In the genomic region with DNA sequence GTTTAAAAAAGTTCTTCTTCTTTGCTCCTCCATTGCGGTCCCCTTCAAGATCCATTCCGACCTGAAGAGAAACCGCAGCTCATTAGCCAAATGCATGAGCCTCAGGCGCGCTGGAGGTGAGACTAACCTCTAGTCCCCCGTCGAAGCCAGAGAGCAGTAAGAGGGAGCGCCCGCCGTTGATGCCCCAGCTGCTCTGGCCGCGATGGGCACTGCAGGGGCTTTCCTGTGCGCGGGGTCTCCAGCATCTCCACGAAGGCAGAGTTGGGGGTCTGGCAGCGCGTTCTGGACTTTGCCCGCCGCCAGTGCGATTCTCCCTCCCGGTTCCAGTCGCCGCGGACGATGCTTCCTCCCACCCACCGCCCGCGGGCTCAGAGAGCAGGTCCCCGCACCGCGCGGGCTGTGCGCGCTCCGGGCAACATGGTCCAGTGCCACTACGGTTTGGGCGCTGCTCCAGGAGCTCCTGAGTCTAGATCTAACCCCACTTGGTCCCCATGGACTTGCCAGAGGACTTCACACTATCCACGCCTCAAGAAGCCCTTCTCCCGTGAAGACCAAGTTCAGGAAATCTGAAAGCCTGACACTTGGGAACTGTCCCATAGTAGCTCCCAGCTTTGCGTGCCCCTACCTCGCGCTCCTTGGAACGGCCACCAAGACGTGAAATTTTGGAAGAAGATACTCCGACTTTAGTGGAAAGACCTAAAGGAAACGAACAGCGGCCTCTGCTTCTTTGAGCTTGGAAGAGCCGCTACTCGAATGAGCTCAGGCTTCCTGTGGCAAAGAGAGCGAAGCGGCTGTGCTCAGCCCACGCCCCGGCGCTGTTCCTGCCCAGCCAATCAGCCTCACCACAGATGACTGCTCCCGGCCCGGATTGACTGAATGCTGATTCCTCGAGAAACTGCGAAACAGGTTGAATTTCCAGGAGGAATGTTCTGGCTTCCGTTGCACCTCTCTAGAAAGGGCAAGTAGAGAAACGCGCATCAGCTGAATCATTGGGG, we compare ENCODE assay signal across 8 cellular contexts. TPM values are rescaled to one million over a fixed set of nuclear protein-coding genes. Genes with fewer than 3 reads are reported as not detected.
A peak's percentile ranks its signal among the peaks of the same experiment; 100 is the strongest.
DNase-seq lines count a peak whose midpoint lies in the region; TF ChIP-seq lines count a peak whose summit lies in the region.

A gene (minus strand): TSS at position 755 of the 995 bp plus-strand sequence. CDS start 700 bp downstream, at position 55.

- no peak within 1 kb of the TSS for H3K27ac Mint-ChIP-seq in endothelial cell (ENCODE audit: unreplicated experiment)

- no peak within 1 kb of the TSS for H2AK5ac ChIP-seq in mesendoderm (ENCODE audit: low read length)

- no peaks in the 10 kb centered on the region for H3K9me3 ChIP-seq in GM23248 (ENCODE audit: low read depth)
- H3K9me3 ChIP-seq in MM.1S (replicated peaks; ENCODE audit: insufficient read depth, low read length) = no peaks in the 10 kb centered on the region

- no peak within 1 kb of the TSS for H3K18ac ChIP-seq in mesendoderm (ENCODE audit: low read length)

- in situ Hi-C loops in GM23248 (cut with MboI) = no loop called here

- no peak within 1 kb of the TSS for H3K56ac ChIP-seq in mesendoderm (ENCODE audit: low read length)

- H3K4me3 ChIP-seq in GM23248 (peak within 1 kb of the TSS; percentile 77), MM.1S (ENCODE audit: low read length) (peak within 1 kb of the TSS; percentile 61), mesendoderm (ENCODE audit: low read length) (no peak within 1 kb of the TSS)

- H3K9me3 Mint-ChIP-seq in endothelial cell (ENCODE audit: unreplicated experiment) = no peaks in the 10 kb centered on the region

- CTCF ChIA-PET in activated CD8-positive, alpha-beta memory T cell treated with anti-CD3 and anti-CD28 coated beads for 36 hours (lab: Charles Lee) = interaction anchor here (0.6 to 0.9 kb wide), 3 partner anchors 9 to 12 kb away, joined by 3 to 5 read pairs (median 4); no protein-coding TSS in a partner anchor

- no peaks in the 10 kb centered on the region for H3K79me1 ChIP-seq in mesendoderm (ENCODE audit: low read length)

- H3K4me1 Mint-ChIP-seq in endothelial cell (ENCODE audit: unreplicated experiment) = no peaks in the 10 kb centered on the region

- H2BK120ac ChIP-seq in mesendoderm (ENCODE audit: low read depth, low read length) = no peak within 1 kb of the TSS

- WGBS in GM23248 (ENCODE audit: low coverage in 1 of 2, low lambda C conversion rate in 2 of 2, missing lambda C conversion rate in 2 of 2), 2 experiments = 3 to 4% methylated on average over 60 to 61 of the region's 61 CpGs
- no CpG with 5 or more reads among the region's 61 CpGs for WGBS in mesendoderm (ENCODE audit: extremely low coverage, insufficient coverage, low lambda C conversion rate)

- peak within 1 kb of the TSS; percentile 97 for H2AFZ ChIP-seq in GM23248
- peak within 1 kb of the TSS; percentile 57 for H2AFZ ChIP-seq in MM.1S (ENCODE audit: low read length)

- H3K27ac ChIP-seq in GM23248 = no peak within 1 kb of the TSS
- H3K27ac ChIP-seq in MM.1S (ENCODE audit: low read length) = no peak within 1 kb of the TSS
- no peak within 1 kb of the TSS for H3K27ac ChIP-seq in mesendoderm (ENCODE audit: low read depth, low read length)

- H3K79me2 ChIP-seq in GM23248 (ENCODE audit: insufficient read depth) (no peaks in the 10 kb centered on the region), MM.1S (ENCODE audit: low read length) (no peaks in the 10 kb centered on the region), mesendoderm (ENCODE audit: control insufficient read depth, insufficient read depth, low read length) (no peaks in the 10 kb centered on the region)

- POLR2A ChIA-PET in activated CD8-positive, alpha-beta memory T cell treated with anti-CD3 and anti-CD28 coated beads for 36 hours (lab: Charles Lee) = interaction anchor here (1.0 to 1.3 kb wide), 2 partner anchors 9 to 448 kb away, joined by 3 to 5 read pairs; a partner anchor contains a TSS

- DNase-seq in GM10266 (ENCODE audit: extremely low spot score) (peak; percentile 61), GM23248 (peak; percentile 79), MM.1S (peak; percentile 43), endothelial cell (ENCODE audit: low spot score) (peak; percentile 40), mesendoderm (peak; percentile 83), NCI-H2171 (lab: John Stamatoyannopoulos, UW) (no peak)
- DNase-seq in stimulated activated CD8-positive, alpha-beta memory T cell treated with anti-CD3 and anti-CD28 coated beads, Interleukin-4, amount 100 ng/mL, for 24 hours (ENCODE audit: low read depth) = peak; percentile 31

- H3K36me3 ChIP-seq in GM23248 (ENCODE audit: low read depth) (no peaks in the 10 kb centered on the region), MM.1S (replicated peaks; ENCODE audit: insufficient read depth, low read length) (no peaks in the 10 kb centered on the region), mesendoderm (ENCODE audit: control insufficient read depth, insufficient read depth, low read length) (no peaks in the 10 kb centered on the region)

- H3K27me3 Mint-ChIP-seq in endothelial cell (ENCODE audit: unreplicated experiment) = peaks cover 7% of the 10 kb centered on the region

- H3K4me2 ChIP-seq in GM23248 (ENCODE audit: unreplicated experiment) (peak within 1 kb of the TSS; percentile 98), MM.1S (ENCODE audit: low read depth, low read length) (peak within 1 kb of the TSS; percentile 94), mesendoderm (ENCODE audit: low read length) (peak within 1 kb of the TSS; percentile 85)

- H2BK5ac ChIP-seq in mesendoderm (ENCODE audit: low read length) = no peak within 1 kb of the TSS

- H4K8ac ChIP-seq in mesendoderm (ENCODE audit: low read depth, low read length) = no peak within 1 kb of the TSS

- H3K36me3 Mint-ChIP-seq in endothelial cell (ENCODE audit: low read depth, unreplicated experiment) = no peaks in the 10 kb centered on the region

- H3K23ac ChIP-seq in mesendoderm (ENCODE audit: low read length) = no peak within 1 kb of the TSS

- H3K4me1 ChIP-seq in GM23248 (ENCODE audit: insufficient read depth) (peaks cover 4% of the 10 kb centered on the region; the same call in 1 of the 2 replicates), MM.1S (ENCODE audit: low read length) (0 out of 2 replicates have a peak, but pooled peaks cover 6% of the 10 kb centered on the region), mesendoderm (ENCODE audit: control insufficient read depth, low read depth, low read length) (no peaks in the 10 kb centered on the region)

- no peaks in the 10 kb centered on the region for H3K9me2 ChIP-seq in GM23248 (ENCODE audit: insufficient read depth)
- no peaks in the 10 kb centered on the region for H3K9me2 ChIP-seq in MM.1S (replicated peaks; ENCODE audit: insufficient read depth, low read length)

- H3K9ac ChIP-seq in GM23248 (no peak within 1 kb of the TSS; the same call in 1 of the 2 replicates), MM.1S (ENCODE audit: low read length) (no peak within 1 kb of the TSS), mesendoderm (ENCODE audit: low read length) (no peak within 1 kb of the TSS)

- TF ChIP-seq CTCF in GM10266 (IDR thresholded peaks at IDR 0.05; ENCODE audit: control insufficient read depth, insufficient read depth, low read depth, missing control alignments) = no peak
- TF ChIP-seq CTCF in MM.1S (IDR thresholded peaks at IDR 0.05; ENCODE audit: low read length) = no peak
- no peak for TF ChIP-seq CTCF in endothelial cell (IDR thresholded peaks at IDR 0.05; ENCODE audit: unreplicated experiment)

- H4K20me1 ChIP-seq in GM23248 (ENCODE audit: insufficient read depth) (no peaks in the 10 kb centered on the region), MM.1S (ENCODE audit: insufficient read depth, low read length) (no peaks in the 10 kb centered on the region)

- H3K4me3 Mint-ChIP-seq in endothelial cell (ENCODE audit: unreplicated experiment) = peak within 1 kb of the TSS; percentile 81

- H4K5ac ChIP-seq in mesendoderm (ENCODE audit: low read length) = no peak within 1 kb of the TSS

- H2BK15ac ChIP-seq in mesendoderm (replicated peaks; ENCODE audit: low read depth) = no peak within 1 kb of the TSS

- H3K27me3 ChIP-seq in GM23248 (replicated peaks; ENCODE audit: insufficient read depth) = peaks cover 39% of the 10 kb centered on the region
- no peaks in the 10 kb centered on the region for H3K27me3 ChIP-seq in MM.1S (replicated peaks; ENCODE audit: insufficient read depth, low read length)
- peaks cover 6% of the 10 kb centered on the region for H3K27me3 ChIP-seq in mesendoderm (ENCODE audit: insufficient read depth, low read length, poor library complexity)

- H3F3A ChIP-seq in GM23248 (ENCODE audit: insufficient read depth) (no peaks in the 10 kb centered on the region), MM.1S (ENCODE audit: insufficient read depth, low read length) (peaks cover 10% of the 10 kb centered on the region)

- no peak within 1 kb of the TSS for H3K4ac ChIP-seq in mesendoderm (ENCODE audit: low read depth, low read length)

RNA-seq across cellular contexts. Expression of the gene that starts here (rescaled TPM):
- 0.11 TPM in 1 of 2 replicates, not detected in the other for total RNA-seq in GM23248 (2014; rRNA removed; shearing (Covaris generic))
- 0.13 and 0.33 TPM in 2 replicates for polyA plus RNA-seq in GM23248 (2016; fragmentation: Nextera tagmentation; extraction: Ambion mirVana)
- total RNA-seq in activated CD8-positive, alpha-beta memory T cell treated with anti-CD3 and anti-CD28 coated beads for 36 hours = 10 to 100 TPM; 16.0 to 19.7 TPM
- 1.0 TPM for total RNA-seq in endothelial cell (ENCODE audit: unreplicated experiment)
- polyA plus RNA-seq in mesendoderm (2013, experiment 1 of 2) = 0.15 TPM
- polyA plus RNA-seq in mesendoderm (2013, experiment 2 of 2) = 0.11 TPM

Comparison
In these comparisons a context has a peak if more than half of its experiments do, and no peak if none do; other contexts are left out.
1. Peak in DNase-seq, H3K4me3 ChIP-seq and H3K4me2 ChIP-seq in GM23248; RNA of the gene not detected or under 1 TPM.